Comparison of ENCODE assay signal across 26 cellular contexts in genomic region chr13:85982102-85982501, GRCh38.
A peak's percentile ranks its signal among the peaks of the same experiment; 100 is the strongest.
DNase-seq lines count a peak whose midpoint lies in the region; ATAC-seq, FAIRE-seq and TF ChIP-seq lines count a peak whose summit lies in the region.
"Had no signal": no experiment of that assay in that cellular context is flagged by ENCODE, and none has a peak within 500 bp of the region (broad histone marks: within the 10 kb centered on the region; RNA-seq: fewer than 3 reads in every experiment).

No MANE protein-coding gene starts in this region.

- intact Hi-C loops in OCI-LY7 (cut with micrococcal nuclease; ENCODE audit: unreplicated experiment) = no loop called here

- CTCF ChIA-PET in OCI-LY7 (lab: Charles Lee; ENCODE audit: unreplicated experiment) = no interaction called here

- H3K36me3 ChIP-seq in bronchial epithelial cell (ENCODE audit: control insufficient read depth, insufficient read depth, low read length) = no peaks in the 10 kb centered on the region
- no peaks in the 10 kb centered on the region for H3K36me3 ChIP-seq in OCI-LY7 (ENCODE audit: insufficient read depth, low read length)
- H3K36me3 ChIP-seq: BE2C, BLaER1 had no signal

- peak; percentile 81 for FAIRE-seq in H54 (lab: Jason Lieb, UNC)
- FAIRE-seq in bronchial epithelial cell (lab: Jason Lieb, UNC) = no peak
- FAIRE-seq: GM12891, GM19239 had no signal

- no peak overlapping the region for H3K27ac ChIP-seq in OCI-LY7 (ENCODE audit: low read depth, low read length, poor library complexity, severe bottlenecking)
- H3K27ac ChIP-seq: 22Rv1, BLaER1 had no signal

- H3K4me3 ChIP-seq in bronchial epithelial cell (ENCODE audit: low read depth, low read length) (no peak overlapping the region), fibroblast of pulmonary artery (replicated peaks; ENCODE audit: low read depth, low read length) (no peak overlapping the region), OCI-LY7 (ENCODE audit: low read depth, low read length, poor library complexity, severe bottlenecking) (no peak overlapping the region)
- H3K4me3 ChIP-seq: BLaER1 had no signal

- no peak for TF ChIP-seq POLR2A in H54 (IDR thresholded peaks at IDR 0.05; ENCODE audit: low read depth, low read length)

- POLR2A ChIA-PET in OCI-LY7 (lab: Charles Lee) = interaction anchor here (1.5 kb wide), 1 partner anchor 13 kb away, joined by 4 read pairs; no protein-coding TSS in a partner anchor

- no peaks in the 10 kb centered on the region for H3K4me1 ChIP-seq in OCI-LY7 (ENCODE audit: insufficient read depth, low read length, poor library complexity, severe bottlenecking)
- H3K4me1 ChIP-seq: BE2C, BLaER1 had no signal

- 0 out of 2 replicates have a peak, but pooled peaks cover 6% of the 10 kb centered on the region for H3K9me3 ChIP-seq in OCI-LY7 (ENCODE audit: low read length)
- H3K9me3 ChIP-seq: BE2C, BLaER1 had no signal

- DNase-seq in H54 (ENCODE audit: insufficient read length, low spot score) (no peak), bronchial epithelial cell (ENCODE audit: low read depth) (peak; percentile 8), fibroblast of pulmonary artery (ENCODE audit: low read depth) (peak; percentile 36), OCI-LY7 (ENCODE audit: low spot score) (no peak), A172 (ENCODE audit: low spot score) (no peak)
- DNase-seq in NK-92 treated with Interleukin-12 subunit alpha and Interleukin-12 subunit beta, amount 100 ng/mL, for 24 hours (lab: John Stamatoyannopoulos, UW) = no peak
- DNase-seq: ACHN; BE2C; C1 segment of cervical spinal cord; CD4-positive, alpha-beta memory T cell; CD4-positive, CD25-positive, alpha-beta regulatory T cell; CD8-positive, alpha-beta memory T cell; COR-L47; DMS 273 treated with DMSO at 0.1 percent for 48 hours; DMS153; DMS53; DMS79; DND-41; EL; GDM1 had no signal

- H3K79me2 ChIP-seq in OCI-LY7 (ENCODE audit: insufficient read depth, low read depth, low read length) = no peaks in the 10 kb centered on the region

- no peak overlapping the region for H2AFZ ChIP-seq in OCI-LY7 (ENCODE audit: low read length)

- H3K9me2 ChIP-seq in OCI-LY7 (ENCODE audit: insufficient read depth, low read length) = no peaks in the 10 kb centered on the region

- ATAC-seq in HG03432 (IDR thresholded peaks at IDR 0.05; ENCODE audit: unreplicated experiment) (peak; percentile 50), GM21619 (IDR thresholded peaks at IDR 0.05; ENCODE audit: unreplicated experiment) (no peak)

- no peak for TF ChIP-seq CTCF in bronchial epithelial cell (IDR thresholded peaks at IDR 0.05; ENCODE audit: insufficient read depth, low read length, severe bottlenecking)
- no peak for TF ChIP-seq CTCF in fibroblast of pulmonary artery (IDR thresholded peaks at IDR 0.05; ENCODE audit: low read length, missing control alignments)
- TF ChIP-seq CTCF in OCI-LY7 (conservative IDR thresholded peaks at IDR 0.05; ENCODE audit: low read length) = no peak

- no peak overlapping the region for H3K4me2 ChIP-seq in OCI-LY7 (ENCODE audit: low read length)
- H3K4me2 ChIP-seq: BLaER1 had no signal

- H4K20me1 ChIP-seq in OCI-LY7 (ENCODE audit: insufficient read depth, low read length) = no peaks in the 10 kb centered on the region
- H4K20me1 ChIP-seq: BLaER1 had no signal

- H3K27me3 ChIP-seq in bronchial epithelial cell (ENCODE audit: control insufficient read depth, insufficient read depth, low read length) = no peaks in the 10 kb centered on the region
- H3K27me3 ChIP-seq: BE2C, BLaER1 had no signal

- no TSS peak for BruUV-seq in OCI-LY7 (replicated peaks; lab: Mats Ljungman, UMichigan)

Comparison
In these comparisons a context has a peak if more than half of its experiments do, and no peak if none do; other contexts are left out.
1. DNase-seq: peak in bronchial epithelial cell (single experiment) and fibroblast of pulmonary artery (single experiment); none in H54 (single experiment), NK-92 treated with Interleukin-12 subunit alpha and Interleukin-12 subunit beta, amount 100 ng/mL, for 24 hours (single experiment), OCI-LY7 (single experiment) and A172 (single experiment).